16 cellular contexts compared by ENCODE assay signal in the genomic region with DNA sequence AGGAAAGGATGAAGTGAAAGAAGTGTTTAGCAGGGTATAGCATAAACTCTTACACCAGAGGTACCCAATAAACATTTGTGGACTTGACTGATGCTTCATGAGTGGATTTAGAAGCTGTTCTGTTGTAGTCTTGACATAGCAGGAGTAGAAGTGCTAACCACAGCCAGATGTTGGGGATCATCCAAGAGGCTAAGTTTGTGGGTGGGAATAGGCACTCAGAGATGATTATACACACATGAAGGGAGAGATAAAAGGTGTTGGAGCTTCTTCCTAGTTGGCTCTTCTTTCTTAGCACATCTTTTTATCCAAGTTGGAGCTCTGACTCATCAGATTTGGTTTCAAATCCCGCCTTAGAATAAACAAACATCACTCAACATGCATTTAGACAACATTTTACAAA.
DNase-seq lines count a peak whose midpoint lies in the region; ATAC-seq, FAIRE-seq and TF ChIP-seq lines count a peak whose summit lies in the region.
"Had no signal": no experiment of that assay in that cellular context is flagged by ENCODE, and none has a peak within 500 bp of the region (broad histone marks: within the 10 kb centered on the region; RNA-seq: fewer than 3 reads in every experiment).

No MANE protein-coding gene starts in this region.

- intact Hi-C loops in pancreas (cut with DNase I) = no loop called here

- FAIRE-seq in pancreas (lab: Jason Lieb, UNC) (no peak), RCC 7860 (lab: Jason Lieb, UNC) (no peak)
- FAIRE-seq: K562 had no signal

- peak overlapping the region in 1 of 4 donors; percentile 28 for H3K27ac ChIP-seq in pancreas
- H3K27ac ChIP-seq in effector memory CD4-positive, alpha-beta T cell (ENCODE audit: insufficient read depth, low read length, poor library complexity, severe bottlenecking) = no peak overlapping the region
- H3K27ac ChIP-seq: parathyroid adenoma had no signal

- ATAC-seq in pancreas (peak in 3 of 4 donors; percentile 33 to 39 (median 36)), GM19324 (IDR thresholded peaks at IDR 0.05; ENCODE audit: low FRiP score, unreplicated experiment) (no peak)
- ATAC-seq: K562, WTC11 had no signal

- TF ChIP-seq CTCF in BJ (IDR thresholded peaks at IDR 0.05; ENCODE audit: insufficient read depth, low read depth, low read length) (no peak), pancreas (IDR thresholded peaks at IDR 0.05) (no peak)

- no peak overlapping the region for H3K4me3 ChIP-seq in BJ (ENCODE audit: low read depth, low read length)
- no peak overlapping the region for H3K4me3 ChIP-seq in pancreas
- H3K4me3 ChIP-seq in effector memory CD4-positive, alpha-beta T cell (ENCODE audit: insufficient read depth, low read depth, low read length, poor library complexity, severe bottlenecking) = no peak overlapping the region
- H3K4me3 ChIP-seq: heart left ventricle, K562 had no signal

- POLR2A ChIA-PET in BJ (lab: Charles Lee) = interaction anchor here (0.6 kb wide), 1 partner anchor 809 kb away, joined by 3 read pairs; no protein-coding TSS in a partner anchor

- no peaks in the 10 kb centered on the region for H3K9me3 ChIP-seq in pancreas
- H3K9me3 ChIP-seq in effector memory CD4-positive, alpha-beta T cell (ENCODE audit: control insufficient read depth, low read length) = no peaks in the 10 kb centered on the region
- H3K9me3 ChIP-seq: heart left ventricle had no signal

- H3K27me3 ChIP-seq in BJ (ENCODE audit: control insufficient read depth, insufficient read depth, low read length) (no peaks in the 10 kb centered on the region), pancreas (no peaks in the 10 kb centered on the region)
- H3K27me3 ChIP-seq in effector memory CD4-positive, alpha-beta T cell (replicated peaks; ENCODE audit: control insufficient read depth, insufficient read depth, low read length, poor library complexity, severe bottlenecking) = no peaks in the 10 kb centered on the region
- H3K27me3 ChIP-seq: heart left ventricle had no signal

- H3K36me3 ChIP-seq in BJ (ENCODE audit: control insufficient read depth, insufficient read depth, low read length) = no peaks in the 10 kb centered on the region
- H3K36me3 ChIP-seq in pancreas = no peaks in the 10 kb centered on the region
- H3K36me3 ChIP-seq in effector memory CD4-positive, alpha-beta T cell (ENCODE audit: control insufficient read depth, insufficient read depth, low read length) = no peaks in the 10 kb centered on the region
- H3K36me3 ChIP-seq: heart left ventricle had no signal

- CTCF ChIA-PET in BJ (lab: Yijun Ruan, JAX) = interaction anchor here (1.3 kb wide), 1 partner anchor 52 kb away, joined by 3 read pairs; no protein-coding TSS in a partner anchor

- WGBS in pancreas, 2 donors = 66 to 75% methylated on average over 1 of the region's 1 CpG

- DNase-seq in BJ (ENCODE audit: low read depth) (peak; percentile 68), RPMI7951 (ENCODE audit: low read depth) (peak; percentile 76), fibroblast of gingiva (ENCODE audit: low read depth) (peak; percentile 85), pancreas (no peak), RCC 7860 (ENCODE audit: low spot score) (no peak), GOT3 (lab: John Stamatoyannopoulos, UW) (no peak)
- DNase-seq in effector memory CD4-positive, alpha-beta T cell = no peak
- DNase-seq: CD4-positive, CD25-positive, alpha-beta regulatory T cell; NCI-H2081; NK-92 treated with Interleukin-12 subunit alpha and Interleukin-12 subunit beta, amount 100 ng/mL, for 24 hours; stimulated activated CD4-positive, alpha-beta T cell treated with anti-CD3 and anti-CD28 coated beads, Interleukin-1b, Interleukin-23, amount 100 ng/mL, for 48 hours had no signal

- H3K4me1 ChIP-seq in pancreas = no peaks in the 10 kb centered on the region
- H3K4me1 ChIP-seq in effector memory CD4-positive, alpha-beta T cell (ENCODE audit: control insufficient read depth, insufficient read depth, low read length, poor library complexity, severe bottlenecking) = no peaks in the 10 kb centered on the region

Comparison
In these comparisons a context has a peak if more than half of its experiments do, and no peak if none do; other contexts are left out.
1. DNase-seq: peak in BJ (single experiment), RPMI7951 (single experiment) and fibroblast of gingiva (single experiment); none in pancreas (0 of 6), RCC 7860 (single experiment), effector memory CD4-positive, alpha-beta T cell (0 of 3) and GOT3 (single experiment).